8 cellular contexts compared by ENCODE assay signal in the genomic region with DNA sequence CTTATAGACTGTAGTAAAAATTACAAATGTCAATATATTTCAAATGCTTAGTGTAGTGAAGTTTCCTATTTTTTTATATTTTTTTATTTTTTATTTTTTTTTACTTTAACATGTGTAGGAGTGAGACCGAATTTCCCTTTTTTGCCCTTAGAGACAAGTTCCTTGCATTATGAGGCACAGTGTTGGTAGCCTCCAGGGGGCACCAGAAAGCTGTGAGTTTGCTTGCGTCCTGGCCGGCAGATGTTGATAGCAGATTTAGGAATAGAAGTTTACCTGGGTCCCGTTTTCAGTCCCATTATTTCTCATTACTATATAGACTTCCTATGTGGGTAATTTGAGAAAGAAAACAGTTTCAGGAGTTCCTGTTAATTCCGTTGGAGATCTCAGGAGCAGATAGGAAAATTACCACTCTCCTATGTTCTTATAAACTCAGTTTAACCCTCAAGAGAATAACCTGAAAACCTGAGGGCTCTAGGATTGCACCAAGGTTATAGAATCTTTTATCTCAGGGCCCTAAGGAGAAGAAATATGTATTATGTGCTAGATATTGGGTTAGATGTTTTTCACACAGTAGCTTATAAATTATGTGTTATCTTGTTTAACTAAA.
DNase-seq lines count a peak whose midpoint lies in the region; ATAC-seq and TF ChIP-seq lines count a peak whose summit lies in the region.

No MANE protein-coding gene starts in this region.

- intact Hi-C loops in PC-9 (cut with micrococcal nuclease; ENCODE audit: unreplicated experiment): loop anchor here (1.0 to 10.0 kb wide), 6 partner anchors 170 to 660 kb away; no protein-coding TSS in a partner anchor

- H4K20me1 ChIP-seq in PC-9 (ENCODE audit: insufficient read depth): no peaks in the 10 kb centered on the region

- no peaks in the 10 kb centered on the region for H3F3A ChIP-seq in PC-9 (ENCODE audit: insufficient read depth, low read depth)

- TF ChIP-seq CTCF in PC-9 (conservative IDR thresholded peaks at IDR 0.05): peak; percentile 88

- no peaks in the 10 kb centered on the region for H3K36me3 ChIP-seq in PC-9 (ENCODE audit: low read depth)

- no peaks in the 10 kb centered on the region for H3K79me2 ChIP-seq in PC-9 (ENCODE audit: low read depth)

- H3K4me1 ChIP-seq in PC-9 (replicated peaks; ENCODE audit: insufficient read depth): no peaks in the 10 kb centered on the region

- H3K4me2 ChIP-seq in PC-9: no peak overlapping the region

- H3K9me3 ChIP-seq in PC-9 (ENCODE audit: insufficient read depth, low read depth): no peaks in the 10 kb centered on the region

- H3K9me2 ChIP-seq in PC-9 (ENCODE audit: insufficient read depth): no peaks in the 10 kb centered on the region

- no peak overlapping the region for H3K27ac ChIP-seq in PC-9

- POLR2A ChIA-PET in PC-9 (lab: Charles Lee; ENCODE audit: unreplicated experiment): interaction anchor here (0.6 kb wide), 2 partner anchors 327 to 406 kb away, joined by 4 to 12 read pairs; no protein-coding TSS in a partner anchor

- peak; percentile 86 for ATAC-seq in GM21576 (IDR thresholded peaks at IDR 0.05; ENCODE audit: unreplicated experiment)

- H3K4me3 ChIP-seq in PC-9: no peak overlapping the region

- CTCF ChIA-PET in PC-9 (lab: Charles Lee): interaction anchor here (0.6 to 1.5 kb wide), 4 partner anchors 11 to 324 kb away, joined by 3 to 4 read pairs (median 3); no protein-coding TSS in a partner anchor

- H3K27me3 ChIP-seq in PC-9 (ENCODE audit: insufficient read depth, low read depth): no peaks in the 10 kb centered on the region

- no peak overlapping the region for H2AFZ ChIP-seq in PC-9

- no TSS peak for BruUV-seq in PC-9 (replicated peaks; lab: Mats Ljungman, UMichigan)

- DNase-seq in GDM1 (lab: John Stamatoyannopoulos, UW) (peak; percentile 25), HUDEP-2 (lab: John Stamatoyannopoulos, UW; ENCODE audit: unreplicated experiment in 76 of 76) (peak in 48 of 76 experiments; percentile 2 to 70 (median 30)), PC-9 (peak; percentile 56 to 83), amniotic stem cell (lab: John Stamatoyannopoulos, UW) (peak; percentile 69), hypothalamus (lab: John Stamatoyannopoulos, UW) (peak in 26 of 51 donors; percentile 9 to 65 (median 24)), NCI-H187 treated with DMSO at 0.1 percent for 48 hours (lab: John Stamatoyannopoulos, UW) (no peak)
- DNase-seq in stimulated activated CD4-positive, alpha-beta T cell treated with anti-CD3 and anti-CD28 coated beads, Interleukin-12 subunit alpha, Interleukin-12 subunit beta, amount 100 ng/mL, for 48 hours (ENCODE audit: low read depth in 2 of 3, low spot score in 1 of 3): peak; percentile 30 to 41 (median 30)
